ENCODE assay signal across 8 cellular contexts in the genomic region with DNA sequence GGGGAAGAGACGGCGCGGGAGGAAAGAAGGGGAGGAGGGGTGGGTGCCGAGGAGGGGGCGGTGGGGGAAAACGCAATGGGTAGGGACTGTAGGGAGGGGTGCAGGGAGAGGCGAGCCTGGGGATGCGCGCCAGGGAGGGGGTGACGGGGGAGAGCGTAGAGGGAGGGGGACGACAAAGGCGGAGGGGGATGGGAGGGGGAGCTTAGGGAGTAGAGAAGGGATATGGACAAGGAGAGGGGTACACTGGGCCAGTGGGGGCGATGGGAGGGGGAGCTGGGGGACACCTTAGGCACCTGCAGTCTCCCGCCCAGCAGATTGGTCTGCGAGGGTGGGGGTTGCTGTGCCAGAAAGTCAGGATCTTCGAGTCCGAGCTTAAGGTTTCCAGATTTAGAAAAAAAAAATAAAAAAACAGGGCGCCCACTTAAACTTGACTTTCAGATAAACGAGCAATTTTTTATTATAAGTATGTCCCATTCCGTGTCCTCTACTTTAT. TPM values are rescaled to one million over a fixed set of nuclear protein-coding genes. Genes with fewer than 3 reads are reported as not detected.
A peak's percentile ranks its signal among the peaks of the same experiment; 100 is the strongest.
DNase-seq lines count a peak whose midpoint lies in the region; ATAC-seq and TF ChIP-seq lines count a peak whose summit lies in the region.

No MANE protein-coding gene starts in this region.

- DNase-seq in NCI-H1092 treated with DMSO at 0.1 percent for 48 hours (lab: John Stamatoyannopoulos, UW) (peak; percentile 94), chondrocyte (ENCODE audit: low spot score) (no peak), osteocyte (ENCODE audit: extremely low spot score, unreplicated experiment) (no peak), GF-D8 (lab: John Stamatoyannopoulos, UW) (no peak), NCI-H1105 (lab: John Stamatoyannopoulos, UW) (no peak)
- no peak for DNase-seq in activated effector memory CD4-positive, alpha-beta T cell treated with anti-CD3 and anti-CD28 coated beads, Interleukin-2, amount 50 U/mL, for 16 hours

- H3K9me3 ChIP-seq in DOHH2 (ENCODE audit: control insufficient read depth, insufficient read depth, low read length): no peaks in the 10 kb centered on the region

- H3K36me3 ChIP-seq in DOHH2 (ENCODE audit: control insufficient read depth, low read length): peaks cover 4% of the 10 kb centered on the region; the same call in 1 of the 2 replicates

- H3K4me3 ChIP-seq in DOHH2 (ENCODE audit: low read length): peak overlapping the region; percentile 76

- no peak for ATAC-seq in GM18520 (IDR thresholded peaks at IDR 0.05; ENCODE audit: unreplicated experiment)

- peaks cover 73% of the 10 kb centered on the region for H3K4me1 ChIP-seq in DOHH2 (ENCODE audit: control insufficient read depth, low read length)

- peaks cover 35% of the 10 kb centered on the region for H3K27me3 ChIP-seq in DOHH2 (ENCODE audit: control insufficient read depth, low read length)

- peaks cover 28% of the 10 kb centered on the region for H3K4me1 Mint-ChIP-seq in chondrocyte (ENCODE audit: low read depth)
- peaks cover 37% of the 10 kb centered on the region for H3K4me1 Mint-ChIP-seq in osteocyte (ENCODE audit: unreplicated experiment)

- no peaks in the 10 kb centered on the region for H3K79me2 ChIP-seq in DOHH2 (ENCODE audit: control insufficient read depth, low read length)

- H3K4me2 ChIP-seq in DOHH2 (ENCODE audit: low read length): peak overlapping the region; percentile 83

- peak overlapping the region; percentile 62 for H3K4me3 Mint-ChIP-seq in chondrocyte (ENCODE audit: unreplicated experiment)
- peak overlapping the region; percentile 68 for H3K4me3 Mint-ChIP-seq in osteocyte (ENCODE audit: unreplicated experiment)

- no peak overlapping the region for H3K27ac Mint-ChIP-seq in chondrocyte (ENCODE audit: unreplicated experiment)
- no peak overlapping the region for H3K27ac Mint-ChIP-seq in osteocyte (ENCODE audit: unreplicated experiment)

- H3F3A ChIP-seq in DOHH2 (ENCODE audit: control insufficient read depth, insufficient read depth): peaks cover 10% of the 10 kb centered on the region

- H3K9me3 Mint-ChIP-seq in chondrocyte (ENCODE audit: low read depth): no peaks in the 10 kb centered on the region
- H3K9me3 Mint-ChIP-seq in osteocyte (ENCODE audit: unreplicated experiment): no peaks in the 10 kb centered on the region

- no peak for TF ChIP-seq CTCF in DOHH2 (IDR thresholded peaks at IDR 0.05; ENCODE audit: low read depth, low read length, poor library complexity, severe bottlenecking)
- no peak for TF ChIP-seq CTCF in chondrocyte (IDR thresholded peaks at IDR 0.05)
- no peak for TF ChIP-seq CTCF in osteocyte (IDR thresholded peaks at IDR 0.05)

- no peaks in the 10 kb centered on the region for H4K20me1 ChIP-seq in DOHH2 (ENCODE audit: control insufficient read depth, insufficient read depth, low read depth, low read length)

- H3K27me3 Mint-ChIP-seq in chondrocyte (ENCODE audit: low read depth) (peaks cover 35% of the 10 kb centered on the region), osteocyte (ENCODE audit: unreplicated experiment) (peaks cover 40% of the 10 kb centered on the region)

- no peaks in the 10 kb centered on the region for H3K9me2 ChIP-seq in DOHH2 (replicated peaks; ENCODE audit: control insufficient read depth, low read length)

- H3K36me3 Mint-ChIP-seq in chondrocyte (ENCODE audit: low read depth) (no peaks in the 10 kb centered on the region), osteocyte (ENCODE audit: unreplicated experiment) (no peaks in the 10 kb centered on the region)

- H3K27ac ChIP-seq in DOHH2 (ENCODE audit: low read depth, low read length): peak overlapping the region; percentile 67

RNA-seq across cellular contexts. Expression of a gene that starts 15.7 kb away (rescaled TPM):
- 71.9 to 94.6 TPM (median 77.4 TPM) in 3 replicates for total RNA-seq in chondrocyte
- total RNA-seq in osteocyte: 81.9 and 84.9 TPM in 2 replicates

RNA-seq across cellular contexts. Expression of a gene that starts 18.4 kb away (rescaled TPM):
- total RNA-seq in chondrocyte (0.31 TPM in 1 of 3 replicates, not detected in the others), osteocyte (not detected in 2 replicates)

RNA-seq across cellular contexts. Expression of a gene that starts 59.5 kb away (rescaled TPM):
- total RNA-seq in chondrocyte (12.2 to 19.8 TPM (median 17.8 TPM) in 3 replicates), osteocyte (15.4 and 19.8 TPM in 2 replicates)
